1 cellular context compared by ENCODE assay signal in the genomic region with DNA sequence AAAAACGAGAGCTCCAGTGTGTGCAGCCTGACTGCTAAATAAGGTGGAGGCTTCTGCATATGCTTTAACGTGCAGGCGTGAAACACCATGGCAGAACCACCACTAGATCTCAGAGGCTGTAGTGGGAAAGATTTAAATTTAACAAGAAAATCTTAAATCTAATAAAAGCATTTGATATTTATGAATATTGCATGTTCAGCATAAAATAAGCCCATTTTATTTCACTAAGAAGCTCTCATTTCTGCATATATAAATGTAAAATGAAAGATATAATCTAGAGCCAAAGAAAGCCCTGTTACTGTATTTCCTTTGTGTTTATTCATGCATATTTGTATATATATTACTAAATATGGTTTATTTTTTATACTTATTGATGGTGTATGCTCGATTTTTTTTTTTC.
TF ChIP-seq lines count a peak whose summit lies in the region.

No MANE protein-coding gene starts in this region.

TF ChIP-seq in HepG2, 621 proteins besides CTCF, POLR2A, EP300 and RAD21 (continued from another document):
- TF ChIP-seq, protein P1, sequence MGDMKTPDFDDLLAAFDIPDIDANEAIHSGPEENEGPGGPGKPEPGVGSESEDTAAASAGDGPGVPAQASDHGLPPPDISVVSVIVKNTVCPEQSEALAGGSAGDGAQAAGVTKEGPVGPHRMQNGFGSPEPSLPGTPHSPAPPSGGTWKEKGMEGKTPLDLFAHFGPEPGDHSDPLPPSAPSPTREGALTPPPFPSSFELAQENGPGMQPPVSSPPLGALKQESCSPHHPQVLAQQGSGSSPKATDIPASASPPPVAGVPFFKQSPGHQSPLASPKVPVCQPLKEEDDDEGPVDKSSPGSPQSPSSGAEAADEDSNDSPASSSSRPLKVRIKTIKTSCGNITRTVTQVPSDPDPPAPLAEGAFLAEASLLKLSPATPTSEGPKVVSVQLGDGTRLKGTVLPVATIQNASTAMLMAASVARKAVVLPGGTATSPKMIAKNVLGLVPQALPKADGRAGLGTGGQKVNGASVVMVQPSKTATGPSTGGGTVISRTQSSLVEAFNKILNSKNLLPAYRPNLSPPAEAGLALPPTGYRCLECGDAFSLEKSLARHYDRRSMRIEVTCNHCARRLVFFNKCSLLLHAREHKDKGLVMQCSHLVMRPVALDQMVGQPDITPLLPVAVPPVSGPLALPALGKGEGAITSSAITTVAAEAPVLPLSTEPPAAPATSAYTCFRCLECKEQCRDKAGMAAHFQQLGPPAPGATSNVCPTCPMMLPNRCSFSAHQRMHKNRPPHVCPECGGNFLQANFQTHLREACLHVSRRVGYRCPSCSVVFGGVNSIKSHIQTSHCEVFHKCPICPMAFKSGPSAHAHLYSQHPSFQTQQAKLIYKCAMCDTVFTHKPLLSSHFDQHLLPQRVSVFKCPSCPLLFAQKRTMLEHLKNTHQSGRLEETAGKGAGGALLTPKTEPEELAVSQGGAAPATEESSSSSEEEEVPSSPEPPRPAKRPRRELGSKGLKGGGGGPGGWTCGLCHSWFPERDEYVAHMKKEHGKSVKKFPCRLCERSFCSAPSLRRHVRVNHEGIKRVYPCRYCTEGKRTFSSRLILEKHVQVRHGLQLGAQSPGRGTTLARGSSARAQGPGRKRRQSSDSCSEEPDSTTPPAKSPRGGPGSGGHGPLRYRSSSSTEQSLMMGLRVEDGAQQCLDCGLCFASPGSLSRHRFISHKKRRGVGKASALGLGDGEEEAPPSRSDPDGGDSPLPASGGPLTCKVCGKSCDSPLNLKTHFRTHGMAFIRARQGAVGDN (CRISPR knock-in tag; IDR thresholded peaks at IDR 0.05), result no peak
